In genomic region chrX:46627700-46628405, GRCh38 we compare ENCODE assay signal across 13 cellular contexts. TPM values are rescaled to one million over a fixed set of nuclear protein-coding genes. Genes with fewer than 3 reads are reported as not detected.
DNase-seq lines count a peak whose midpoint lies in the region; ATAC-seq and TF ChIP-seq lines count a peak whose summit lies in the region.
"Had no signal": no experiment of that assay in that cellular context is flagged by ENCODE, and none has a peak within 500 bp of the region (broad histone marks: within the 10 kb centered on the region; RNA-seq: fewer than 3 reads in every experiment).

No MANE protein-coding gene starts in this region.

- H3K27ac Mint-ChIP-seq in activated CD4-positive, alpha-beta T cell treated with anti-CD3 and anti-CD28 coated beads, Interleukin-2, amount 10 ng/mL, durations not matched to agents 24 days and 14 days = peak overlapping the region; percentile 94

- H3K9ac ChIP-seq in subcutaneous abdominal adipose tissue (ENCODE audit: low read length in 5 of 5) = no peak overlapping the region

- peak; percentile 63 for DNase-seq in activated CD4-positive, alpha-beta T cell treated with anti-CD3 and anti-CD28 coated beads, Interleukin-2, amount 10 ng/mL, durations not matched to agents 24 days and 14 days
- no peak for DNase-seq in activated CD4-positive, alpha-beta T cell treated with anti-CD3 and anti-CD28 coated beads, Interleukin-2, amount 50 U/mL, for 48 hours
- DNase-seq in DMS79 (lab: John Stamatoyannopoulos, UW) (no peak), GM10266 (ENCODE audit: extremely low spot score) (no peak)
- DNase-seq: ACHN; activated effector memory CD4-positive, alpha-beta T cell treated with anti-CD3 and anti-CD28 coated beads, Interleukin-2, amount 50 U/mL, for 16 hours had no signal

- peaks cover 36% of the 10 kb centered on the region for H3K36me3 Mint-ChIP-seq in activated CD4-positive, alpha-beta T cell treated with anti-CD3 and anti-CD28 coated beads, Interleukin-2, amount 10 ng/mL, durations not matched to agents 24 days and 14 days (ENCODE audit: low read depth)

- H3K27ac ChIP-seq in gastroesophageal sphincter = peak overlapping the region in 3 of 4 donors; percentile 41 to 57 (median 54)
- H3K27ac ChIP-seq in subcutaneous abdominal adipose tissue (ENCODE audit: low read depth, low read length) = peak overlapping the region; percentile 58
- H3K27ac ChIP-seq: tibial artery had no signal

- H3K9me3 Mint-ChIP-seq in activated CD4-positive, alpha-beta T cell treated with anti-CD3 and anti-CD28 coated beads, Interleukin-2, amount 10 ng/mL, durations not matched to agents 24 days and 14 days = no peaks in the 10 kb centered on the region

- H3K9me3 ChIP-seq in gastroesophageal sphincter = no peaks in the 10 kb centered on the region
- no peaks in the 10 kb centered on the region for H3K9me3 ChIP-seq in subcutaneous abdominal adipose tissue (ENCODE audit: control insufficient read depth in 5 of 5, low read length in 5 of 5)
- H3K9me3 ChIP-seq: prostate gland, tibial artery had no signal

- no peak for TF ChIP-seq CTCF in gastroesophageal sphincter (IDR thresholded peaks at IDR 0.05)
- no peak for TF ChIP-seq CTCF in GM10266 (IDR thresholded peaks at IDR 0.05; ENCODE audit: control insufficient read depth, insufficient read depth, low read depth, missing control alignments)

- peaks cover 20% of the 10 kb centered on the region for H3K4me1 Mint-ChIP-seq in activated CD4-positive, alpha-beta T cell treated with anti-CD3 and anti-CD28 coated beads, Interleukin-2, amount 10 ng/mL, durations not matched to agents 24 days and 14 days

- TF ChIP-seq EP300 in gastroesophageal sphincter (IDR thresholded peaks at IDR 0.05) = no peak

- intact Hi-C loops in activated CD4-positive, alpha-beta T cell treated with anti-CD3 and anti-CD28 coated beads, Interleukin-2, amount 10 ng/mL, durations not matched to agents 24 days and 14 days (cut with micrococcal nuclease) = loop anchor here (2.0 to 10.0 kb wide), 4 partner anchors 17 to 167 kb away; partner anchors contain the start of gene CHST7

- H3K4me3 ChIP-seq in gastroesophageal sphincter (no peak overlapping the region), subcutaneous abdominal adipose tissue (ENCODE audit: low read depth in 1 of 5, low read length in 5 of 5) (no peak overlapping the region)
- H3K4me3 ChIP-seq: prostate gland, tibial artery had no signal

- H3K27me3 ChIP-seq in gastroesophageal sphincter = no peaks in the 10 kb centered on the region
- H3K27me3 ChIP-seq in subcutaneous abdominal adipose tissue (ENCODE audit: control insufficient read depth in 5 of 5, insufficient read depth in 4 of 5, low read length in 5 of 5) = peaks cover 0 to 13% (median 9%) of the 10 kb centered on the region in 5 donors
- H3K27me3 ChIP-seq: tibial artery had no signal

- WGBS in gastroesophageal sphincter (ENCODE audit: low coverage in 1 of 2), 2 donors = 52 to 62% methylated on average over 5 to 6 of the region's 10 CpGs

- peak; percentile 36 for ATAC-seq in HG03280 (IDR thresholded peaks at IDR 0.05; ENCODE audit: unreplicated experiment)
- peak; percentile 16 for ATAC-seq in gastroesophageal sphincter
- no peak for ATAC-seq in GM18511 (IDR thresholded peaks at IDR 0.05; ENCODE audit: unreplicated experiment)
- ATAC-seq: Panc1 had no signal

- H3K4me3 Mint-ChIP-seq in activated CD4-positive, alpha-beta T cell treated with anti-CD3 and anti-CD28 coated beads, Interleukin-2, amount 10 ng/mL, durations not matched to agents 24 days and 14 days = peak overlapping the region; percentile 67

- TF ChIP-seq POLR2A in gastroesophageal sphincter (IDR thresholded peaks at IDR 0.05) = no peak

- H3K4me1 ChIP-seq in gastroesophageal sphincter (peaks cover 0 to 32% (median 2%) of the 10 kb centered on the region in 3 donors), subcutaneous abdominal adipose tissue (ENCODE audit: control insufficient read depth in 5 of 5, insufficient read depth in 5 of 5, low read length in 5 of 5) (peaks cover 8 to 44% (median 30%) of the 10 kb centered on the region in 5 donors)
- H3K4me1 ChIP-seq: prostate gland had no signal

- H3K36me3 ChIP-seq in gastroesophageal sphincter (no peaks in the 10 kb centered on the region), subcutaneous abdominal adipose tissue (ENCODE audit: control insufficient read depth in 5 of 5, insufficient read depth in 5 of 5, low read length in 5 of 5) (no peaks in the 10 kb centered on the region)
- H3K36me3 ChIP-seq: prostate gland, tibial artery had no signal

- no peaks in the 10 kb centered on the region for H3K27me3 Mint-ChIP-seq in activated CD4-positive, alpha-beta T cell treated with anti-CD3 and anti-CD28 coated beads, Interleukin-2, amount 10 ng/mL, durations not matched to agents 24 days and 14 days

RNA-seq across cellular contexts. Expression of gene CHST7, which starts 54.3 kb away (rescaled TPM):
- total RNA-seq in activated CD4-positive, alpha-beta T cell treated with anti-CD3 and anti-CD28 coated beads, Interleukin-2, amount 10 ng/mL, durations not matched to agents 24 days and 14 days = 6.5 and 6.9 TPM in 2 replicates
- 10 to 100 TPM; 12.1 to 22.3 (median 18.3) TPM for total RNA-seq in gastroesophageal sphincter
